ENCODE assay signal across 8 cellular contexts in the genomic region with DNA sequence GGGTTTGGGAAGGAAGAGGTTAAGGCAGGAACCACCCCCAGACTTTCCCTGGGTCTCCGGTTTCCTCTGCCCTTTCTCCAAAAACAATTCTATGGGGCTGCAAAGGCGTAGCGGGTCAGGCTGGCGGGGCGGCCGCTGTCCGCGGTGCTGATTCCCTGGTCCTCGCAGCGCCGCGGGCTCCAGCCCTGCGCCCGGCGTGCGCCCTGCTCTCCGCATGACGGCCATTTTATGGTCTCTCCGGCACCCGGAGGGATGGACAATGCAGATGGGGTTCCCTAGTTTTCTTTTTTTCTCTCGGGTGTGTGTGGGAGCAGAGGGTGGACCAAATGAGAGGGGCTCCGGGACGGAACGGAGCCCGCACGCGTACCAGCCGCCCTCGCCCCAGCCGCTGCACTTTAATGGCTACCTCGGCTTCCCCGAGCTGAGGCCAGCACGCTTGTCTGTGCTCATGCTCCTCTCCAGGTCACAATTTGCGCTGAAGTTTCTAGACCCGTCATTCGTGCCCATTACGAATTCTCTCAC. TPM values are rescaled to one million over a fixed set of nuclear protein-coding genes. Genes with fewer than 3 reads are reported as not detected.
DNase-seq lines count a peak whose midpoint lies in the region; ATAC-seq lines count a peak whose summit lies in the region.

No MANE protein-coding gene starts in this region.

- peaks cover 3% of the 10 kb centered on the region for H3K4me1 Mint-ChIP-seq in activated naive CD8-positive, alpha-beta T cell treated with anti-CD3 and anti-CD28 coated beads for 36 hours
- H3K4me1 Mint-ChIP-seq in effector memory CD8-positive, alpha-beta T cell (ENCODE audit: low read depth in 2 of 2), result no peaks in the 10 kb centered on the region
- H3K4me1 Mint-ChIP-seq in immature natural killer cell, result no peaks in the 10 kb centered on the region

- H3K9me3 Mint-ChIP-seq in activated naive CD8-positive, alpha-beta T cell treated with anti-CD3 and anti-CD28 coated beads for 36 hours, result peaks cover 7% of the 10 kb centered on the region
- no peaks in the 10 kb centered on the region for H3K9me3 Mint-ChIP-seq in effector memory CD8-positive, alpha-beta T cell
- H3K9me3 Mint-ChIP-seq in immature natural killer cell, result peaks cover 4 to 23% (median 13%) of the 10 kb centered on the region in 6 donors

- no peak overlapping the region for H3K27ac Mint-ChIP-seq in activated naive CD8-positive, alpha-beta T cell treated with anti-CD3 and anti-CD28 coated beads for 36 hours
- H3K27ac Mint-ChIP-seq in effector memory CD8-positive, alpha-beta T cell, result no peak overlapping the region
- no peak overlapping the region for H3K27ac Mint-ChIP-seq in immature natural killer cell

- peaks cover 6% of the 10 kb centered on the region for H3K36me3 Mint-ChIP-seq in activated naive CD8-positive, alpha-beta T cell treated with anti-CD3 and anti-CD28 coated beads for 36 hours
- no peaks in the 10 kb centered on the region for H3K36me3 Mint-ChIP-seq in effector memory CD8-positive, alpha-beta T cell (ENCODE audit: insufficient read depth)
- H3K36me3 Mint-ChIP-seq in immature natural killer cell, result peaks cover 0 to 9% (median 5%) of the 10 kb centered on the region in 3 donors

- peak; percentile 10 for DNase-seq in stimulated activated CD4-positive, alpha-beta T cell treated with anti-CD3 and anti-CD28 coated beads, Interleukin-1b, Interleukin-23, amount 100 ng/mL, for 48 hours
- DNase-seq in stimulated activated CD4-positive, alpha-beta T cell treated with anti-CD3 and anti-CD28 coated beads, Interleukin-4, amount 100 ng/mL, for 24 hours, result no peak
- DNase-seq in activated naive CD8-positive, alpha-beta T cell treated with anti-CD3 and anti-CD28 coated beads for 36 hours, result peak; percentile 38
- peak; percentile 69 for DNase-seq in iPS DF 19.7 (ENCODE audit: low read depth, low spot score)
- DNase-seq in stimulated activated CD4-positive, alpha-beta T cell treated with anti-CD3 and anti-CD28 coated beads, Interleukin-4, amount 100 ng/mL, for 48 hours (ENCODE audit: low read depth in 2 of 2), result peak; percentile 3 to 8
- DNase-seq in MV-4-11 (lab: John Stamatoyannopoulos, UW), result no peak
- no peak for DNase-seq in effector memory CD8-positive, alpha-beta T cell
- DNase-seq in immature natural killer cell, result no peak

- no peak for ATAC-seq in effector memory CD8-positive, alpha-beta T cell (replicated peaks)

- peaks cover 62% of the 10 kb centered on the region for H3K27me3 Mint-ChIP-seq in activated naive CD8-positive, alpha-beta T cell treated with anti-CD3 and anti-CD28 coated beads for 36 hours
- H3K27me3 Mint-ChIP-seq in effector memory CD8-positive, alpha-beta T cell, result peaks cover 52 to 74% of the 10 kb centered on the region in 2 donors
- peaks cover 10 to 35% (median 15%) of the 10 kb centered on the region in 3 donors for H3K27me3 Mint-ChIP-seq in immature natural killer cell (ENCODE audit: low read depth in 3 of 3)

- no peak overlapping the region for H3K4me3 Mint-ChIP-seq in activated naive CD8-positive, alpha-beta T cell treated with anti-CD3 and anti-CD28 coated beads for 36 hours
- H3K4me3 Mint-ChIP-seq in effector memory CD8-positive, alpha-beta T cell, result no peak overlapping the region
- no peak overlapping the region for H3K4me3 Mint-ChIP-seq in immature natural killer cell

RNA-seq across cellular contexts. Expression of a gene that starts 1.6 kb away (rescaled TPM):
- not detected for total RNA-seq in activated naive CD8-positive, alpha-beta T cell treated with anti-CD3 and anti-CD28 coated beads for 36 hours
- not detected for polyA plus RNA-seq in immature natural killer cell

Comparison
In these comparisons a context has a peak if more than half of its experiments do, and no peak if none do; other contexts are left out.
1. DNase-seq: peak in stimulated activated CD4-positive, alpha-beta T cell treated with anti-CD3 and anti-CD28 coated beads, Interleukin-1b, Interleukin-23, amount 100 ng/mL, for 48 hours (single experiment), activated naive CD8-positive, alpha-beta T cell treated with anti-CD3 and anti-CD28 coated beads for 36 hours (single experiment), iPS DF 19.7 (single experiment) and stimulated activated CD4-positive, alpha-beta T cell treated with anti-CD3 and anti-CD28 coated beads, Interleukin-4, amount 100 ng/mL, for 48 hours (2 of 2); none in stimulated activated CD4-positive, alpha-beta T cell treated with anti-CD3 and anti-CD28 coated beads, Interleukin-4, amount 100 ng/mL, for 24 hours (single experiment), MV-4-11 (single experiment), effector memory CD8-positive, alpha-beta T cell (0 of 3) and immature natural killer cell (0 of 3).